In the genomic region with DNA sequence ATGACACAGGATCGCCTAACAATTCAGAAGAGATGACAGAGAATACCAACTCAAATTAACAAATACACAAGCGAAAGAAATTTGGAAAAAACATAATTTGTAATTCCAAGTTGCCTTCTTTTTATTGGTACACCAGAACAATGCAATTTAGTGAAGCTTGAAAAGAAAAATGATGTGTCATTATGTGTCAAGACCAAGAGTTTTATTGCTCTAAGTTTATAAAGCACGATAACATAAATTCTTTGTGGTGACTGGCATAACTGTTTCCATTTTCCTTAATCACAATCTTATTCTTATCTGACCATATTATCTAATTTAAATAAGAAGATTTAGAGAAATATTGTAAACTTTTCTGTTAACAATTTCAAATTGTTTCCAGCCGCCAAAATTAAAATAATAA, we compare ENCODE assay signal across 32 cellular contexts.
"Had no signal": no experiment of that assay in that cellular context is flagged by ENCODE, and none has a peak within 500 bp of the region (broad histone marks: within the 10 kb centered on the region; RNA-seq: fewer than 3 reads in every experiment).

No MANE protein-coding gene starts in this region.

- H3K4me1 ChIP-seq: adrenal gland, ascending aorta, colonic mucosa had no signal

- H3K4me3 ChIP-seq: adrenal gland, ascending aorta, cardiac muscle cell, colonic mucosa had no signal

- DNase-seq: activated B cell treated with CpG ODN at 0.5 μM for 24 hours; activated CD4-positive, alpha-beta memory T cell treated with anti-CD3 and anti-CD28 coated beads, Interleukin-2, amount 10 ng/mL, durations not matched to agents 7 days and 5 days; activated CD4-positive, alpha-beta T cell treated with anti-CD3 and anti-CD28 coated beads for 4 hours; activated CD4-positive, alpha-beta T cell treated with anti-CD3 and anti-CD28 coated beads, Interleukin-2, amount 10 ng/mL, durations not matched to agents 24 days and 14 days; activated CD4-positive, alpha-beta T cell treated with anti-CD3 and anti-CD28 coated beads, Interleukin-2, amount 50 U/mL, for 1 hour; activated CD4-positive, alpha-beta T cell treated with anti-CD3 and anti-CD28 coated beads, Interleukin-2, amount 50 U/mL, for 4 hours; activated CD4-positive, CD25-positive, alpha-beta regulatory T cell treated with anti-CD3 and anti-CD28 coated beads, Interleukin-2, amount 50 U/mL, for 72 hours; activated CD8-positive, alpha-beta memory T cell treated with anti-CD3 and anti-CD28 coated beads, Interleukin-2, amount 50 U/mL, for 4 hours; activated CD8-positive, alpha-beta T cell treated with anti-CD3 and anti-CD28 coated beads, Interleukin-2, amount 10 ng/mL, durations not matched to agents 7 days and 5 days; activated effector memory CD4-positive, alpha-beta T cell treated with anti-CD3 and anti-CD28 coated beads, Interleukin-2, amount 50 U/mL, for 16 hours; activated gamma-delta T cell treated with Interleukin-2 at 50 U/mL for 16 hours; activated naive CD4-positive, alpha-beta T cell; activated naive CD4-positive, alpha-beta T cell treated with anti-CD3 and anti-CD28 coated beads for 36 hours; activated naive CD4-positive, alpha-beta T cell treated with anti-CD3 and anti-CD28 coated beads, Interleukin-2, amount 50 U/mL, for 16 hours; activated naive CD8-positive, alpha-beta T cell treated with anti-CD3 and anti-CD28 coated beads for 36 hours; activated T-cell treated with anti-CD3 and anti-CD28 coated beads for 4 hours; activated T-cell treated with anti-CD3 and anti-CD28 coated beads, Interleukin-2, amount 50 U/mL, for 1 hour; activated T-cell treated with anti-CD3 and anti-CD28 coated beads, Interleukin-2, amount 50 U/mL, for 4 hours; activated T-cell treated with anti-CD3 and anti-CD28 coated beads, Interleukin-2, amount 50 U/mL, for 72 hours; adrenal gland; amniotic stem cell; anterior cingulate cortex; caudate nucleus; cerebellar nuclear complex; colonic mucosa; T-helper 2 cell; T-helper 9 cell had no signal

- H3K9me3 ChIP-seq: adrenal gland, ascending aorta, colonic mucosa had no signal

- ATAC-seq: activated CD8-positive, alpha-beta T cell treated with anti-CD3 and anti-CD28 coated beads, Interleukin-2, amount 10 ng/mL, durations not matched to agents 7 days and 5 days; activated naive CD4-positive, alpha-beta T cell treated with anti-CD3 and anti-CD28 coated beads, Interleukin-2, amount 50 U/mL, for 72 hours; activated T-cell treated with anti-CD3 and anti-CD28 coated beads, Interleukin-2, amount 50 U/mL, for 4 hours; activated T-cell treated with anti-CD3 and anti-CD28 coated beads, Interleukin-2, amount 50 U/mL, for 72 hours; activated T-helper 17 cell treated with anti-CD3 and anti-CD28 coated beads, Interleukin-2, amount 50 U/mL, for 72 hours had no signal

- H3K27ac ChIP-seq: adrenal gland, ascending aorta, cardiac muscle cell, colonic mucosa, VCaP had no signal

- H3K27me3 ChIP-seq: adrenal gland, ascending aorta, cardiac muscle cell, colonic mucosa had no signal

- H3K36me3 ChIP-seq: adrenal gland, ascending aorta, cardiac muscle cell, colonic mucosa had no signal
